Comparison of ENCODE assay signal across 9 cellular contexts in the genomic region with DNA sequence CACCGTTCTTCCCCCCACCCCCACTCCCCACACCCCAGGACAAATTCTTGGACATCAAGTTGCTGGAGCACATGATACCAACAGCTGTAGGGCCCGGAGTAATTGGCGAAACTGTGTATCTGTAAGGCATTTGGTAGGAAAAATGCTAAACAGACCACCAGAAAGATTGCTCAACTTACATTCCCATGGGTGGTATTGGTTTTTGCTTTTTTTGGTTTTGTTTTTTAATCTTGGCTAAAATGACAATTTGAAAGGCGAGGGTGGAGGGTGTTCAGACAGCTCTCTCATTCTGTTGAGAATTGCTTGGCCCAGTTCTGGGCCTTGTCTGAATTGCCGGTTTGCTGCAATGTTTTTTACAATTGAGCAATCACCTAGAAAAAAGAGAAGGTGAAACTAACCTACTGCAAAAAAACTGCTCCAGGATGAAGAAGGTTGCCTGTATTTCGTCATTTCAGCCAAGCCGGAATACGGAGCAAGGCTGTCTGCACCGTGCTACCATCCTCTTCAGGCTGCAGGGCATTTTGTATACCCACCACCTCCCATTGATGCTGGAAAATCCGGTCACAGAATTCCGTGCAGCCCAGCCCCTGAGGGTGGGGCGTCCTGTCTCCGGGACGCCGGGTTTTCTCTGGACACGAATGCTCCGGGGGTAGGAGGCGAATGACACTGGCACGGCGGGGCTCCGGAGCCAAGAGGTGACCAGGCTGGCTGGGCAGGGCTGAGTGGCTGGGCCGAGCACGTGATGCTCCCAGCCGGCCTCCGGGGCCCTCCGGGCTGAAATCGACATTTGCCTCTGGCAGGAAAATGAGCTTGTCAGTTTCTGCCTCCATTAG. TPM values are rescaled to one million over a fixed set of nuclear protein-coding genes. Genes with fewer than 3 reads are reported as not detected.
DNase-seq lines count a peak whose midpoint lies in the region; ATAC-seq and TF ChIP-seq lines count a peak whose summit lies in the region.
"Had no signal": no experiment of that assay in that cellular context is flagged by ENCODE, and none has a peak within 500 bp of the region (broad histone marks: within the 10 kb centered on the region; RNA-seq: fewer than 3 reads in every experiment).

A gene (plus strand): TSS at position 777 of the 833 bp plus-strand sequence. CDS start 28,058 bp downstream, outside the sequence.

- 16 to 17% methylated on average over 26 of the region's 27 CpGs for WGBS in ectodermal cell, 2 experiments
- 9 to 20% methylated on average over 27 of the region's 27 CpGs for WGBS in lung, 2 donors

- H3K27ac ChIP-seq in ectodermal cell (ENCODE audit: insufficient read depth, low read depth, low read length, poor library complexity, severe bottlenecking) (peak within 1 kb of the TSS; percentile 69), lung (ENCODE audit: low read depth in 1 of 2, low read length in 1 of 2) (peak within 1 kb of the TSS; percentile 70 to 73), temporal lobe (ENCODE audit: low read depth, low read length) (peak within 1 kb of the TSS; percentile 30)
- H3K27ac ChIP-seq: 22Rv1 had no signal

- DNase-seq in DMS 273 (lab: John Stamatoyannopoulos, UW; ENCODE audit: unreplicated experiment) (peak; percentile 52), DMS 273 treated with DMSO at 0.1 percent for 48 hours (lab: John Stamatoyannopoulos, UW) (no peak), lung (ENCODE audit: low spot score) (peak; percentile 61), activated gamma-delta T cell treated with Interleukin-2 at 50 U/mL for 16 hours (no peak)

- H3K27me3 ChIP-seq in ectodermal cell (ENCODE audit: control insufficient read depth, insufficient read depth, low read length, poor library complexity, severe bottlenecking) (no peaks in the 10 kb centered on the region), lung (ENCODE audit: control insufficient read depth, insufficient read depth) (no peaks in the 10 kb centered on the region)

- H3K36me3 ChIP-seq in ectodermal cell (ENCODE audit: control insufficient read depth, insufficient read depth, low read length) = no peaks in the 10 kb centered on the region
- H3K36me3 ChIP-seq in lung (ENCODE audit: control insufficient read depth in 2 of 2, insufficient read depth in 2 of 2, low read length in 2 of 2) = no peaks in the 10 kb centered on the region

- no peak for TF ChIP-seq CTCF in lung (IDR thresholded peaks at IDR 0.05; ENCODE audit: control extremely low read depth, extremely low read depth)

- ATAC-seq in HG03460 (IDR thresholded peaks at IDR 0.05; ENCODE audit: unreplicated experiment) (peak; percentile 76), lung (ENCODE audit: insufficient read depth, low FRiP score) (peak; percentile 85)

- H3K9me3 ChIP-seq in ectodermal cell (ENCODE audit: control insufficient read depth, low read length) (no peaks in the 10 kb centered on the region), lung (ENCODE audit: control insufficient read depth in 2 of 2, insufficient read depth in 1 of 2, low read length in 1 of 2) (no peaks in the 10 kb centered on the region)

- H3K4me3 ChIP-seq in ectodermal cell (ENCODE audit: insufficient read depth, low read depth, low read length) (peak within 1 kb of the TSS; percentile 30), lung (no peak within 1 kb of the TSS)

- H3K4me1 ChIP-seq in ectodermal cell (ENCODE audit: control insufficient read depth, insufficient read depth, low read length) (no peaks in the 10 kb centered on the region), lung (ENCODE audit: control insufficient read depth in 2 of 2, insufficient read depth in 2 of 2, low read length in 2 of 2) (peaks cover 0 to 5% of the 10 kb centered on the region in 2 donors)

TF ChIP-seq in PFSK-1, 5 proteins besides CTCF, POLR2A, EP300 and RAD21:
- TF ChIP-seq, protein P1, sequence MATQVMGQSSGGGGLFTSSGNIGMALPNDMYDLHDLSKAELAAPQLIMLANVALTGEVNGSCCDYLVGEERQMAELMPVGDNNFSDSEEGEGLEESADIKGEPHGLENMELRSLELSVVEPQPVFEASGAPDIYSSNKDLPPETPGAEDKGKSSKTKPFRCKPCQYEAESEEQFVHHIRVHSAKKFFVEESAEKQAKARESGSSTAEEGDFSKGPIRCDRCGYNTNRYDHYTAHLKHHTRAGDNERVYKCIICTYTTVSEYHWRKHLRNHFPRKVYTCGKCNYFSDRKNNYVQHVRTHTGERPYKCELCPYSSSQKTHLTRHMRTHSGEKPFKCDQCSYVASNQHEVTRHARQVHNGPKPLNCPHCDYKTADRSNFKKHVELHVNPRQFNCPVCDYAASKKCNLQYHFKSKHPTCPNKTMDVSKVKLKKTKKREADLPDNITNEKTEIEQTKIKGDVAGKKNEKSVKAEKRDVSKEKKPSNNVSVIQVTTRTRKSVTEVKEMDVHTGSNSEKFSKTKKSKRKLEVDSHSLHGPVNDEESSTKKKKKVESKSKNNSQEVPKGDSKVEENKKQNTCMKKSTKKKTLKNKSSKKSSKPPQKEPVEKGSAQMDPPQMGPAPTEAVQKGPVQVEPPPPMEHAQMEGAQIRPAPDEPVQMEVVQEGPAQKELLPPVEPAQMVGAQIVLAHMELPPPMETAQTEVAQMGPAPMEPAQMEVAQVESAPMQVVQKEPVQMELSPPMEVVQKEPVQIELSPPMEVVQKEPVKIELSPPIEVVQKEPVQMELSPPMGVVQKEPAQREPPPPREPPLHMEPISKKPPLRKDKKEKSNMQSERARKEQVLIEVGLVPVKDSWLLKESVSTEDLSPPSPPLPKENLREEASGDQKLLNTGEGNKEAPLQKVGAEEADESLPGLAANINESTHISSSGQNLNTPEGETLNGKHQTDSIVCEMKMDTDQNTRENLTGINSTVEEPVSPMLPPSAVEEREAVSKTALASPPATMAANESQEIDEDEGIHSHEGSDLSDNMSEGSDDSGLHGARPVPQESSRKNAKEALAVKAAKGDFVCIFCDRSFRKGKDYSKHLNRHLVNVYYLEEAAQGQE (IDR thresholded peaks at IDR 0.05; ENCODE audit: insufficient read depth in 1 of 2, low read depth in 2 of 2, low read length in 2 of 2) = no peak
- TF ChIP-seq TAF1 (IDR thresholded peaks at IDR 0.05; ENCODE audit: borderline replicate concordance, insufficient read depth, low read length) (peak; percentile 45; the same call in 1 of the 2 replicates), SIN3A (IDR thresholded peaks at IDR 0.05; ENCODE audit: borderline replicate concordance, insufficient read depth, low read length) (no peak), POLR2AphosphoS5 (IDR thresholded peaks at IDR 0.05; ENCODE audit: low read depth, low read length) (peak; percentile 44; the same call in 1 of the 2 replicates), FOXP2 (optimal IDR thresholded peaks at IDR 0.05; ENCODE audit: borderline replicate concordance, extremely low read depth, extremely low read length, insufficient read depth) (no peak)

RNA-seq across cellular contexts. Expression of the gene that starts here (rescaled TPM):
- polyA plus RNA-seq in PFSK-1 (2012; ENCODE audit: insufficient read length, low read depth) = 7.2 TPM
- polyA plus RNA-seq in ectodermal cell (2013, experiment 1 of 4) = 13.7 TPM
- 13.4 TPM for polyA plus RNA-seq in ectodermal cell (2013, experiment 2 of 4)
- polyA plus RNA-seq in ectodermal cell (2013, experiment 3 of 4) = 8.3 TPM
- polyA plus RNA-seq in ectodermal cell (2013, experiment 4 of 4) = 9.7 TPM
- total RNA-seq in lung = 10 to 100 TPM in 1 of 2 donors, 1 to 10 TPM in 1; 9.3 to 11.3 TPM
- 1 to 10 TPM; 2.1 to 2.3 TPM for polyA plus RNA-seq in lung
- total RNA-seq in temporal lobe = 66.1 TPM

Comparison
In these comparisons a context has a peak if more than half of its experiments do, and no peak if none do; other contexts are left out.
1. DNase-seq: peak in DMS 273 (single experiment) and lung (single experiment); none in DMS 273 treated with DMSO at 0.1 percent for 48 hours (single experiment) and activated gamma-delta T cell treated with Interleukin-2 at 50 U/mL for 16 hours (single experiment).
2. Peak in every context shown above with its lines, with median percentiles within 50 percentile points of each other: H3K27ac ChIP-seq.